In the genomic region with DNA sequence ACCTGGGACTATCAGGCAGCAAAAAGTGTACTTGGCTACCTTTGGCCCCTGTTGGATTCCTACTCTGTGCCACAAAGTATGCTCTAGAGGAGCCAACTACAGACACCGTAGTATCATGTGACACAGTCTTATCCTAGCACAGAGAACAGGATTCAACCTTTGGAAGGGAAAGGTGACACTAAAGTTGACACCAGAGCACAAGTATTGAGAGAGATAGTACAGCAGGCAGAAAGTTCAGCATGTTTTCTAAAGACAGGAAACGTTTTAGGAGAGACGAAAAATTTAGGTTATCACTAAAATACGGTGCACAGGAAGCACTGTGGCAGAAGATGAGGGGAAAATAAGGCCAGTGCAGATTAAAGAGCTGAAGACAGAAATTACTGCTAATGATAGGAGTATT, we compare ENCODE assay signal across 1 cellular context.
TF ChIP-seq lines count a peak whose summit lies in the region.

No MANE protein-coding gene starts in this region.

TF ChIP-seq in GM12878, 131 proteins besides CTCF, POLR2A, EP300 and RAD21 (continued from another document):
- TF ChIP-seq, protein P1, sequence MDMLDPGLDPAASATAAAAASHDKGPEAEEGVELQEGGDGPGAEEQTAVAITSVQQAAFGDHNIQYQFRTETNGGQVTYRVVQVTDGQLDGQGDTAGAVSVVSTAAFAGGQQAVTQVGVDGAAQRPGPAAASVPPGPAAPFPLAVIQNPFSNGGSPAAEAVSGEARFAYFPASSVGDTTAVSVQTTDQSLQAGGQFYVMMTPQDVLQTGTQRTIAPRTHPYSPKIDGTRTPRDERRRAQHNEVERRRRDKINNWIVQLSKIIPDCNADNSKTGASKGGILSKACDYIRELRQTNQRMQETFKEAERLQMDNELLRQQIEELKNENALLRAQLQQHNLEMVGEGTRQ (IDR thresholded peaks at IDR 0.05; ENCODE audit: borderline replicate concordance, low read depth, low read length): no peak
- TF ChIP-seq TBL1XR1 (IDR thresholded peaks at IDR 0.05; ENCODE audit: low read depth, low read length) (no peak), ZBED1 (IDR thresholded peaks at IDR 0.05; ENCODE audit: borderline replicate concordance) (no peak), RB1 (IDR thresholded peaks at IDR 0.05; ENCODE audit: borderline replicate concordance) (no peak), CHD1 (IDR thresholded peaks at IDR 0.05; ENCODE audit: low read depth, low read length) (no peak), KDM1A (IDR thresholded peaks at IDR 0.05; ENCODE audit: borderline replicate concordance) (no peak), ESRRA (IDR thresholded peaks at IDR 0.05; ENCODE audit: low read length) (no peak), NBN (IDR thresholded peaks at IDR 0.05) (no peak), CBX3 (IDR thresholded peaks at IDR 0.05; ENCODE audit: borderline replicate concordance, low read depth) (no peak), GATAD2B (conservative IDR thresholded peaks at IDR 0.05; ENCODE audit: low read depth) (no peak), ETV6 (conservative IDR thresholded peaks at IDR 0.05 in 1 of 2, IDR thresholded peaks at IDR 0.05 in 1 of 2; ENCODE audit: borderline replicate concordance in 1 of 2, low read depth in 1 of 2) (no peak), MTA3 (IDR thresholded peaks at IDR 0.05; ENCODE audit: borderline replicate concordance, low read length) (no peak)
- TF ChIP-seq, protein P2, sequence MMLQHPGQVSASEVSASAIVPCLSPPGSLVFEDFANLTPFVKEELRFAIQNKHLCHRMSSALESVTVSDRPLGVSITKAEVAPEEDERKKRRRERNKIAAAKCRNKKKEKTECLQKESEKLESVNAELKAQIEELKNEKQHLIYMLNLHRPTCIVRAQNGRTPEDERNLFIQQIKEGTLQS (IDR thresholded peaks at IDR 0.05; ENCODE audit: borderline replicate concordance, extremely low read depth, low read depth, low read length): no peak
- TF ChIP-seq, protein P3, sequence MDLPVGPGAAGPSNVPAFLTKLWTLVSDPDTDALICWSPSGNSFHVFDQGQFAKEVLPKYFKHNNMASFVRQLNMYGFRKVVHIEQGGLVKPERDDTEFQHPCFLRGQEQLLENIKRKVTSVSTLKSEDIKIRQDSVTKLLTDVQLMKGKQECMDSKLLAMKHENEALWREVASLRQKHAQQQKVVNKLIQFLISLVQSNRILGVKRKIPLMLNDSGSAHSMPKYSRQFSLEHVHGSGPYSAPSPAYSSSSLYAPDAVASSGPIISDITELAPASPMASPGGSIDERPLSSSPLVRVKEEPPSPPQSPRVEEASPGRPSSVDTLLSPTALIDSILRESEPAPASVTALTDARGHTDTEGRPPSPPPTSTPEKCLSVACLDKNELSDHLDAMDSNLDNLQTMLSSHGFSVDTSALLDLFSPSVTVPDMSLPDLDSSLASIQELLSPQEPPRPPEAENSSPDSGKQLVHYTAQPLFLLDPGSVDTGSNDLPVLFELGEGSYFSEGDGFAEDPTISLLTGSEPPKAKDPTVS (IDR thresholded peaks at IDR 0.05; ENCODE audit: low read depth, low read length): no peak
